8 cellular contexts compared by ENCODE assay signal in the genomic region with DNA sequence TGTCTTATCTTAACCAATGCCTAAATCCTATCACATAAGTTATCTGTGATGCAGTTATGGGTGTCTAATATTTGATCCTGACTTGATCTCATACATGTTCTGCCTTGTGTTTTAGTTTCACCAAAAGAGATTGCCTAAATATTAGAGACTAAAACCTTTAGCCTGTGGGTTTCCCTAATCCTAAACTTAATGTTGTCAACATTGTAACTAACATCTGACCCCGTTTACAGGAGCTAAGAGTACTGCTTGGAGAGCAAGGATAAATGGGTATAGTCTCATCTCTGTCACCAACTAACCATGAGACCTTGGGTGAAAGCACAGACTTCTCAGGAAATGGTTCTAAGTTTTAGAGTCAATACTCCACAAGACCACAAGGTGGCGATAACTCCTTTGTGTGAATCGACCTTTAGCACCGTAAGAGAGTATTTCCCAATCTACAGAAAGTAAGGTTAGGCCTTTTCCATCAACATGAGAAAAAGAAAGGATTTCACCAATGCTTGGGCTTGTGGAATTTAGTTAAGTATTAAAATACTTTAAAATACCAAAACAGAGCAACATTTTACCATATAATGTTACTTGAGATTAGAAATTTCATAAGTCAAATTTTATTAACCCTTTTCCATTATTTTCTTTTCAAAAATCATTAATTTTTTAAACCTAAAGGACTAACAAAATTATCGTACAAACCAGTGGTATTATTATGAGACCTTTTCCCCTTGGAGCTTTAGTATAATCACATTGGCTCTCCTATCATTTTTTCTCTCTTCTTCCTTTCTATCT.
DNase-seq lines count a peak whose midpoint lies in the region; ATAC-seq and FAIRE-seq lines count a peak whose summit lies in the region.

No MANE protein-coding gene starts in this region.

- no peak overlapping the region for H3K27ac ChIP-seq in trophoblast cell (ENCODE audit: low read depth, low read length)

- no peaks in the 10 kb centered on the region for H3K9me3 Mint-ChIP-seq in activated CD8-positive, alpha-beta T cell treated with anti-CD3 and anti-CD28 coated beads, Interleukin-2, amount 10 ng/mL, durations not matched to agents 7 days and 5 days (ENCODE audit: insufficient read depth)

- H3K4me1 Mint-ChIP-seq in activated CD8-positive, alpha-beta T cell treated with anti-CD3 and anti-CD28 coated beads, Interleukin-2, amount 10 ng/mL, durations not matched to agents 7 days and 5 days (ENCODE audit: low read depth) = peaks cover 38% of the 10 kb centered on the region

- no peaks in the 10 kb centered on the region for H3K27me3 Mint-ChIP-seq in activated CD8-positive, alpha-beta T cell treated with anti-CD3 and anti-CD28 coated beads, Interleukin-2, amount 10 ng/mL, durations not matched to agents 7 days and 5 days (ENCODE audit: low read depth)

- no peaks in the 10 kb centered on the region for H3K79me1 ChIP-seq in trophoblast cell (ENCODE audit: low read length)

- H3K27me3 ChIP-seq in trophoblast cell (ENCODE audit: insufficient read depth, low read length) = no peaks in the 10 kb centered on the region

- CTCF ChIA-PET in activated CD8-positive, alpha-beta T cell treated with anti-CD3 and anti-CD28 coated beads, Interleukin-2, amount 10 ng/mL, durations not matched to agents 7 days and 5 days (lab: Charles Lee) = interaction anchor here (0.6 to 10.6 kb wide), 18 partner anchors 9 to 435 kb away, joined by 3 to 101 read pairs (median 5); no protein-coding TSS in a partner anchor

- H3K9me3 ChIP-seq in trophoblast cell (ENCODE audit: insufficient read depth, low read depth, low read length) = no peaks in the 10 kb centered on the region

- H4K91ac ChIP-seq in trophoblast cell (ENCODE audit: low read depth, low read length) = no peak overlapping the region

- no peaks in the 10 kb centered on the region for H3K79me2 ChIP-seq in trophoblast cell (ENCODE audit: control insufficient read depth, insufficient read depth, low read length, poor library complexity)

- H3K36me3 Mint-ChIP-seq in activated CD8-positive, alpha-beta T cell treated with anti-CD3 and anti-CD28 coated beads, Interleukin-2, amount 10 ng/mL, durations not matched to agents 7 days and 5 days (ENCODE audit: low read depth) = no peaks in the 10 kb centered on the region

- ATAC-seq in HG03378 (IDR thresholded peaks at IDR 0.05; ENCODE audit: unreplicated experiment) = peak; percentile 91
- ATAC-seq in activated CD8-positive, alpha-beta T cell treated with anti-CD3 and anti-CD28 coated beads, Interleukin-2, amount 10 ng/mL, durations not matched to agents 7 days and 5 days = peak; percentile 73

- no peak overlapping the region for H3K23ac ChIP-seq in trophoblast cell (ENCODE audit: low read length)

- H4K12ac ChIP-seq in trophoblast cell (ENCODE audit: low read depth, low read length) = no peak overlapping the region

- POLR2A ChIA-PET in activated CD8-positive, alpha-beta T cell treated with anti-CD3 and anti-CD28 coated beads, Interleukin-2, amount 10 ng/mL, durations not matched to agents 7 days and 5 days (lab: Charles Lee) = no interaction called here

- no peak overlapping the region for H2AFZ ChIP-seq in trophoblast cell (ENCODE audit: insufficient read depth, low read length, poor library complexity)

- DNase-seq in DMS53 treated with DMSO at 0.1 percent for 48 hours (lab: John Stamatoyannopoulos, UW; ENCODE audit: unreplicated experiment) (peak; percentile 89), GM19239 (ENCODE audit: insufficient read length, low spot score) (peak; percentile 29), NCI-H510A (lab: John Stamatoyannopoulos, UW) (peak; percentile 6), globus pallidus (ENCODE audit: low spot score) (peak; percentile 74), trophoblast cell (peak; percentile 59 to 96)
- peak; percentile 69 for DNase-seq in activated CD8-positive, alpha-beta T cell treated with anti-CD3 and anti-CD28 coated beads, Interleukin-2, amount 10 ng/mL, durations not matched to agents 7 days and 5 days
- DNase-seq in activated effector memory CD4-positive, alpha-beta T cell treated with anti-CD3 and anti-CD28 coated beads, Interleukin-2, amount 50 U/mL, for 16 hours = no peak

- no peaks in the 10 kb centered on the region for H3K36me3 ChIP-seq in trophoblast cell (ENCODE audit: control insufficient read depth in 1 of 2, insufficient read depth in 2 of 2, low read length in 2 of 2)

- no peak overlapping the region for H3K18ac ChIP-seq in trophoblast cell (ENCODE audit: low read length)

- no peak overlapping the region for H2BK5ac ChIP-seq in trophoblast cell (ENCODE audit: low read depth, low read length, poor library complexity)

- no CpG with 5 or more reads among the region's 5 CpGs for WGBS in trophoblast cell (ENCODE audit: extremely low coverage, insufficient coverage, insufficient read length)

- no peak overlapping the region for H2BK12ac ChIP-seq in trophoblast cell (ENCODE audit: low read length)

- H3K4me2 ChIP-seq in trophoblast cell (ENCODE audit: low read length) = no peak overlapping the region

- no peak overlapping the region for H3K4ac ChIP-seq in trophoblast cell (ENCODE audit: low read depth, low read length)

- no peak overlapping the region for H3K27ac Mint-ChIP-seq in activated CD8-positive, alpha-beta T cell treated with anti-CD3 and anti-CD28 coated beads, Interleukin-2, amount 10 ng/mL, durations not matched to agents 7 days and 5 days

- no peak overlapping the region for H2BK120ac ChIP-seq in trophoblast cell (ENCODE audit: insufficient read depth, low read length, poor library complexity)

- H3K14ac ChIP-seq in trophoblast cell (ENCODE audit: low read length) = no peak overlapping the region

- no peak overlapping the region for H3K9ac ChIP-seq in trophoblast cell (ENCODE audit: low read length)

- H3K4me3 Mint-ChIP-seq in activated CD8-positive, alpha-beta T cell treated with anti-CD3 and anti-CD28 coated beads, Interleukin-2, amount 10 ng/mL, durations not matched to agents 7 days and 5 days = no peak overlapping the region

- peaks cover 0 to 4% of the 10 kb centered on the region in 2 experiments for H3K4me1 ChIP-seq in trophoblast cell (ENCODE audit: control insufficient read depth in 1 of 2, insufficient read depth in 2 of 2, low read length in 2 of 2)

- peak; percentile 91 for FAIRE-seq in GM19239 (lab: Jason Lieb, UNC)

- H4K8ac ChIP-seq in trophoblast cell (ENCODE audit: low read depth, low read length) = no peak overlapping the region

- no peak overlapping the region for H2AK5ac ChIP-seq in trophoblast cell (ENCODE audit: low read length)

- no peak overlapping the region for H3K4me3 ChIP-seq in trophoblast cell (ENCODE audit: low read depth, low read length)
